Comparison of ENCODE assay signal across 13 cellular contexts in genomic region chr15:36632196-36632595, GRCh38. TPM values are rescaled to one million over a fixed set of nuclear protein-coding genes. Genes with fewer than 3 reads are reported as not detected.
DNase-seq lines count a peak whose midpoint lies in the region; ATAC-seq and TF ChIP-seq lines count a peak whose summit lies in the region.
"Had no signal": no experiment of that assay in that cellular context is flagged by ENCODE, and none has a peak within 500 bp of the region (broad histone marks: within the 10 kb centered on the region; RNA-seq: fewer than 3 reads in every experiment).

No MANE protein-coding gene starts in this region.

- peak; percentile 8 for DNase-seq in AG09309 (ENCODE audit: low read depth)
- DNase-seq in HPDE6-E6E7 (ENCODE audit: extremely low spot score): peak; percentile 63
- peak; percentile 9 for DNase-seq in SK-MEL-5 (ENCODE audit: low read depth, low spot score)
- peak; percentile 44 for DNase-seq in fibroblast of villous mesenchyme (ENCODE audit: low read depth)
- no peak for DNase-seq in activated naive CD4-positive, alpha-beta T cell treated with anti-CD3 and anti-CD28 coated beads, Interleukin-2, amount 10 ng/mL, durations not matched to agents 7 days and 5 days
- DNase-seq in activated CD4-positive, CD25-positive, alpha-beta regulatory T cell (lab: John Stamatoyannopoulos, UW): no peak
- no peak for DNase-seq in H7
- DNase-seq: activated T-cell treated with anti-CD3 and anti-CD28 coated beads, Interleukin-2, amount 50 U/mL, for 48 hours; NCI-H510A had no signal

- in situ Hi-C loops in SK-MEL-5 (cut with HindIII; ENCODE audit: low pct_unique_long_range_greater_than_20kb, low sequenced_read_pairs): no loop called here

- H3K36me3 Mint-ChIP-seq in activated naive CD4-positive, alpha-beta T cell treated with anti-CD3 and anti-CD28 coated beads, Interleukin-2, amount 10 ng/mL, durations not matched to agents 7 days and 5 days: peaks cover 4% of the 10 kb centered on the region

- no peaks in the 10 kb centered on the region for H3K36me3 ChIP-seq in H7 (replicated peaks; ENCODE audit: control insufficient read depth, insufficient read depth, low read length)

- H3K27me3 Mint-ChIP-seq in activated naive CD4-positive, alpha-beta T cell treated with anti-CD3 and anti-CD28 coated beads, Interleukin-2, amount 10 ng/mL, durations not matched to agents 7 days and 5 days: no peaks in the 10 kb centered on the region

- ATAC-seq in HG03469 (IDR thresholded peaks at IDR 0.05; ENCODE audit: unreplicated experiment): no peak
- ATAC-seq: GM12878 had no signal

- H3K27ac Mint-ChIP-seq in activated naive CD4-positive, alpha-beta T cell treated with anti-CD3 and anti-CD28 coated beads, Interleukin-2, amount 10 ng/mL, durations not matched to agents 7 days and 5 days: no peak overlapping the region
- H3K27ac Mint-ChIP-seq: nephron had no signal

- H3K9me3 Mint-ChIP-seq in activated naive CD4-positive, alpha-beta T cell treated with anti-CD3 and anti-CD28 coated beads, Interleukin-2, amount 10 ng/mL, durations not matched to agents 7 days and 5 days: peaks cover 19% of the 10 kb centered on the region

- H3K27me3 ChIP-seq in H7 (ENCODE audit: control insufficient read depth, insufficient read depth, low read length): no peaks in the 10 kb centered on the region

- no peak overlapping the region for H3K4me3 Mint-ChIP-seq in activated naive CD4-positive, alpha-beta T cell treated with anti-CD3 and anti-CD28 coated beads, Interleukin-2, amount 10 ng/mL, durations not matched to agents 7 days and 5 days
- H3K4me3 Mint-ChIP-seq: nephron had no signal

- no peaks in the 10 kb centered on the region for H3K4me1 Mint-ChIP-seq in activated naive CD4-positive, alpha-beta T cell treated with anti-CD3 and anti-CD28 coated beads, Interleukin-2, amount 10 ng/mL, durations not matched to agents 7 days and 5 days
- H3K4me1 Mint-ChIP-seq: nephron had no signal

- CTCF ChIA-PET in activated naive CD4-positive, alpha-beta T cell treated with anti-CD3 and anti-CD28 coated beads, Interleukin-2, amount 10 ng/mL, durations not matched to agents 7 days and 5 days (lab: Charles Lee): no interaction called here

- H3K4me3 ChIP-seq in AG09309 (ENCODE audit: control insufficient read depth, low read depth, low read length) (no peak overlapping the region), fibroblast of villous mesenchyme (ENCODE audit: low read depth, low read length) (no peak overlapping the region), H7 (ENCODE audit: insufficient read depth, low read depth, low read length) (no peak overlapping the region)
- H3K4me3 ChIP-seq: coronary artery, GM12878 had no signal

- TF ChIP-seq CTCF in AG09309 (IDR thresholded peaks at IDR 0.05; ENCODE audit: control insufficient read depth, insufficient read depth, low read depth, low read length, missing control alignments) (no peak), fibroblast of villous mesenchyme (IDR thresholded peaks at IDR 0.05; ENCODE audit: insufficient read depth, low read depth, low read length) (no peak)

RNA-seq across cellular contexts. Expression of gene CDIN1, which starts 52.8 kb away (rescaled TPM):
- total RNA-seq in SK-MEL-5 (2014; rRNA removed; shearing (Covaris generic)): 7.0 and 10.2 TPM in 2 replicates
- 10.4 and 10.5 TPM in 2 replicates for polyA plus RNA-seq in SK-MEL-5 (2015; cell fraction: cytosol; rRNA removed)
- polyA plus RNA-seq in SK-MEL-5 (2015; cell fraction: nucleus; rRNA removed): 21.5 and 22.9 TPM in 2 replicates
- 13.4 and 13.5 TPM in 2 replicates for total RNA-seq in fibroblast of villous mesenchyme
- 8.8 and 14.3 TPM in 2 replicates for total RNA-seq in H7 (2014; rRNA removed; shearing (Covaris generic))

Comparison
In these comparisons a context has a peak if more than half of its experiments do, and no peak if none do; other contexts are left out.
1. DNase-seq: peak in AG09309 (single experiment), HPDE6-E6E7 (single experiment), SK-MEL-5 (single experiment) and fibroblast of villous mesenchyme (single experiment); none in activated naive CD4-positive, alpha-beta T cell treated with anti-CD3 and anti-CD28 coated beads, Interleukin-2, amount 10 ng/mL, durations not matched to agents 7 days and 5 days (single experiment), activated CD4-positive, CD25-positive, alpha-beta regulatory T cell (0 of 4) and H7 (single experiment).